7 cellular contexts compared by ENCODE assay signal in genomic region chr9:87812375-87813118, GRCh38.
A peak's percentile ranks its signal among the peaks of the same experiment; 100 is the strongest.
DNase-seq lines count a peak whose midpoint lies in the region; ATAC-seq lines count a peak whose summit lies in the region.

No MANE protein-coding gene starts in this region.

- DNase-seq in GM04503 (ENCODE audit: low read depth) (peak; percentile 34), M059J (ENCODE audit: low read depth) (peak; percentile 49), astrocyte of the hippocampus (ENCODE audit: low read depth, low spot score) (peak; percentile 52), left lobe of liver (ENCODE audit: low spot score) (no peak)
- DNase-seq in stimulated activated naive CD4-positive, alpha-beta T cell treated with Interleukin-2 at 50 U/mL for 16 hours (lab: John Stamatoyannopoulos, UW): peak; percentile 39

- ATAC-seq in left lobe of liver: peak; percentile 88
- ATAC-seq in GM19035 (IDR thresholded peaks at IDR 0.05; ENCODE audit: unreplicated experiment): no peak
- no peak for ATAC-seq in HG02970 (IDR thresholded peaks at IDR 0.05; ENCODE audit: low FRiP score, unreplicated experiment)
